ENCODE assay signal across 24 cellular contexts in the genomic region with DNA sequence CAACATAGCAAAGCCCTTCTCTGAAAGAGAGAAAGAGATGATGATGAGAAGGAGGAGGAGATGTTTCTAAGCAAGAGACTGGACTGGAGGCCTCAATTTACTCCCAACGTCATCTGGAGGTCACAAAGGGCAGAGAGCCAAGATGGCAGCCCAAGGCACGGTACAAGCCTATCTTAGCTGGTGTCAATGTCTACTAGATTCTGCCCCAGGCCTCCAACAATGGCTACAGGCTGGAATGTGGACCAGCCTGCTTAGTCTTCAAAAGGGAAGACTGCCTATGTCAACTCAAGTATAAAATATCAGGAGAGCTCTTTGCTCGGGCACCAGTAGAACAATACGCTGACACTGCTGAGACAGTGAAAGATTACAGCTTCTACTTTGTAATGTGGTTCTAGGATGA.
"Had no signal": no experiment of that assay in that cellular context is flagged by ENCODE, and none has a peak within 500 bp of the region (broad histone marks: within the 10 kb centered on the region; RNA-seq: fewer than 3 reads in every experiment).

No MANE protein-coding gene starts in this region.

- DNase-seq: naive thymus-derived CD8-positive, alpha-beta T cell; nephron progenitor cell; nucleus accumbens; pancreas; posterior cingulate gyrus; psoas muscle; right cardiac atrium; right lobe of liver; sigmoid colon; small intestine; stimulated activated CD4-positive, alpha-beta T cell treated with anti-CD3 and anti-CD28 coated beads, Interleukin-15, amount 100 ng/mL, for 24 hours; stimulated activated CD4-positive, alpha-beta T cell treated with anti-CD3 and anti-CD28 coated beads, Interleukin-2, amount 100 ng/mL, for 24 hours; stimulated activated CD4-positive, alpha-beta T cell treated with anti-CD3 and anti-CD28 coated beads, Interleukin-2, amount 100 ng/mL, for 48 hours; stimulated activated CD4-positive, alpha-beta T cell treated with anti-CD3 and anti-CD28 coated beads, Interleukin-4, amount 100 ng/mL, for 24 hours; stimulated activated naive B cell treated with anti-CD40 and anti-IgM and Interleukin-4, amounts not matched to agents 10 μg/mL and 1 μg/mL and 100 μg/mL, for 72 hours; stimulated activated naive CD4-positive, alpha-beta T cell treated with Interleukin-2 at 50 U/mL for 16 hours; stomach; thyroid gland; upper lobe of right lung; uterus had no signal

- H3K27me3 ChIP-seq: neutrophil, pancreas, right lobe of liver, sigmoid colon, stomach, thyroid gland, tibial nerve, upper lobe of right lung, uterus had no signal

- ATAC-seq: naive thymus-derived CD8-positive, alpha-beta T cell; pancreas; psoas muscle; right cardiac atrium; right lobe of liver; stimulated activated effector memory CD8-positive, alpha-beta T cell treated with anti-CD3 and anti-CD28 coated beads, Interleukin-12 subunit alpha, Interleukin-12 subunit beta, amount 100 ng/mL, for 72 hours; stimulated activated naive B cell treated with anti-CD40 and anti-IgM and Interleukin-4, amounts not matched to agents 10 μg/mL and 1 μg/mL and 100 μg/mL, for 72 hours; upper lobe of right lung had no signal

- H3K27ac ChIP-seq: neutrophil, pancreas, psoas muscle, right lobe of liver, sigmoid colon, stomach, thoracic aorta, thyroid gland, tibial nerve, upper lobe of right lung, uterus had no signal

- H3K4me1 ChIP-seq: pancreas, psoas muscle, right lobe of liver, sigmoid colon, stomach, thyroid gland, tibial nerve, upper lobe of right lung, uterus had no signal

- H3K9me3 ChIP-seq: neutrophil, pancreas, psoas muscle, right lobe of liver, sigmoid colon, stomach, thoracic aorta, thyroid gland, tibial nerve, upper lobe of right lung, uterus had no signal

- H3K36me3 ChIP-seq: neutrophil, pancreas, right lobe of liver, sigmoid colon, thoracic aorta, thyroid gland, upper lobe of right lung, uterus had no signal

- H3K4me3 ChIP-seq: pancreas, psoas muscle, right lobe of liver, sigmoid colon, stomach, thoracic aorta, thyroid gland, tibial nerve, upper lobe of right lung, uterus had no signal
